Comparison of ENCODE assay signal across 16 cellular contexts in genomic region chr12:12202747-12203146, GRCh38.
DNase-seq lines count a peak whose midpoint lies in the region; ATAC-seq, FAIRE-seq and TF ChIP-seq lines count a peak whose summit lies in the region.
"Had no signal": no experiment of that assay in that cellular context is flagged by ENCODE, and none has a peak within 500 bp of the region (broad histone marks: within the 10 kb centered on the region; RNA-seq: fewer than 3 reads in every experiment).

No MANE protein-coding gene starts in this region.

- H3K9me3 ChIP-seq in OCI-LY3 (ENCODE audit: insufficient read depth, low read length) = 0 out of 2 replicates have a peak, but pooled peaks cover 4% of the 10 kb centered on the region
- 0 out of 2 replicates have a peak, but pooled peaks cover 2% of the 10 kb centered on the region for H3K9me3 ChIP-seq in K562 (replicated peaks; ENCODE audit: control insufficient read depth, insufficient read depth, low read depth, low read length)
- H3K9me3 ChIP-seq: SJCRH30 had no signal

- DNase-seq in K562 (ENCODE audit: extremely low read depth in 1 of 4, low spot score in 3 of 4) (no peak), myocyte (ENCODE audit: low read depth) (peak; percentile 8), type B pancreatic cell (ENCODE audit: extremely low spot score, unreplicated experiment) (no peak), NCI-H1930 (lab: John Stamatoyannopoulos, UW) (no peak)
- DNase-seq in stimulated activated CD4-positive, alpha-beta T cell treated with anti-CD3 and anti-CD28 coated beads, Interleukin-4, amount 100 ng/mL, for 1 hour = no peak
- no peak for DNase-seq in activated CD4-positive, alpha-beta T cell treated with anti-CD3 and anti-CD28 coated beads, Interleukin-2, amount 10 ng/mL, durations not matched to agents 24 days and 14 days
- DNase-seq: C1 segment of cervical spinal cord, EL, Karpas-422, MM.1S, NCI-H1105 treated with DMSO at 0.1 percent for 48 hours, NCI-H187 treated with DMSO at 0.1 percent for 48 hours, NCI-H2171 treated with DMSO at 0.1 percent for 48 hours, SJCRH30 had no signal

- ATAC-seq in K562 = no peak

- in situ Hi-C loops in K562 (cut with MboI) = no loop called here

- no peak overlapping the region for H3K27ac Mint-ChIP-seq in type B pancreatic cell
- no peak overlapping the region for H3K27ac Mint-ChIP-seq in activated CD4-positive, alpha-beta T cell treated with anti-CD3 and anti-CD28 coated beads, Interleukin-2, amount 10 ng/mL, durations not matched to agents 24 days and 14 days

- H3K27me3 Mint-ChIP-seq in type B pancreatic cell = no peaks in the 10 kb centered on the region
- H3K27me3 Mint-ChIP-seq in activated CD4-positive, alpha-beta T cell treated with anti-CD3 and anti-CD28 coated beads, Interleukin-2, amount 10 ng/mL, durations not matched to agents 24 days and 14 days = peaks cover 19% of the 10 kb centered on the region

- H2AFZ ChIP-seq in OCI-LY3 (ENCODE audit: low read depth, low read length) (no peak overlapping the region), K562 (ENCODE audit: low read depth, low read length) (no peak overlapping the region)

- peaks cover 59% of the 10 kb centered on the region for H3K36me3 Mint-ChIP-seq in type B pancreatic cell
- peaks cover 3% of the 10 kb centered on the region for H3K36me3 Mint-ChIP-seq in activated CD4-positive, alpha-beta T cell treated with anti-CD3 and anti-CD28 coated beads, Interleukin-2, amount 10 ng/mL, durations not matched to agents 24 days and 14 days (ENCODE audit: low read depth)

- no peak for TF ChIP-seq EP300 in K562 (IDR thresholded peaks at IDR 0.05; ENCODE audit: low read length)

- WGBS in K562 (ENCODE audit: insufficient coverage, low coverage, missing lambda C conversion rate) = 100% methylated on average over 1 of the region's 1 CpG

- no peak for TF ChIP-seq RAD21 in K562 (CRISPR knock-in tag; conservative IDR thresholded peaks at IDR 0.05 in 1 of 2, IDR thresholded peaks at IDR 0.05 in 1 of 2)

- H4K20me1 ChIP-seq in OCI-LY3 (ENCODE audit: insufficient read depth, low read length) = no peaks in the 10 kb centered on the region
- H4K20me1 ChIP-seq in K562 (replicated peaks; ENCODE audit: control insufficient read depth, insufficient read depth, low read length) = no peaks in the 10 kb centered on the region

- H3K4me3 ChIP-seq in OCI-LY3 (ENCODE audit: low read length) (no peak overlapping the region), K562 (no peak overlapping the region)
- H3K4me3 ChIP-seq: SJCRH30 had no signal

- no peaks in the 10 kb centered on the region for H3K27me3 ChIP-seq in OCI-LY3 (ENCODE audit: low read depth, low read length)
- no peaks in the 10 kb centered on the region for H3K27me3 ChIP-seq in K562 (ENCODE audit: control insufficient read depth in 2 of 2, insufficient read depth in 2 of 2, low read length in 2 of 2)
- H3K27me3 ChIP-seq: SJCRH30 had no signal

- H3K9ac ChIP-seq in OCI-LY3 (ENCODE audit: low read length) (no peak overlapping the region), K562 (ENCODE audit: insufficient read depth in 1 of 2, low read depth in 2 of 2, low read length in 2 of 2) (no peak overlapping the region)

- no peak overlapping the region for H3K4me3 Mint-ChIP-seq in type B pancreatic cell
- no peak overlapping the region for H3K4me3 Mint-ChIP-seq in activated CD4-positive, alpha-beta T cell treated with anti-CD3 and anti-CD28 coated beads, Interleukin-2, amount 10 ng/mL, durations not matched to agents 24 days and 14 days

- FAIRE-seq in K562 (lab: Jason Lieb, UNC) = no peak
- FAIRE-seq: H54 had no signal

- CTCF ChIA-PET in K562 (lab: Yijun Ruan, JAX; ENCODE audit: low intra/inter-chr PET ratio) = no interaction called here

- POLR2A ChIA-PET in K562 (lab: Yijun Ruan, JAX) = interaction anchor here (0.6 to 0.9 kb wide), 2 partner anchors 23 to 116 kb away, joined by 3 to 4 read pairs; no protein-coding TSS in a partner anchor

- intact Hi-C loops in K562 (cut with micrococcal nuclease) = no loop called here
- intact Hi-C loops in activated CD4-positive, alpha-beta T cell treated with anti-CD3 and anti-CD28 coated beads, Interleukin-2, amount 10 ng/mL, durations not matched to agents 24 days and 14 days (cut with micrococcal nuclease) = no loop called here

- H3K4me2 ChIP-seq in OCI-LY3 (ENCODE audit: low read length) (no peak overlapping the region), K562 (ENCODE audit: insufficient read depth, low read length) (no peak overlapping the region)

- no peaks in the 10 kb centered on the region for H3K4me1 Mint-ChIP-seq in type B pancreatic cell (ENCODE audit: unreplicated experiment)
- peaks cover 5% of the 10 kb centered on the region for H3K4me1 Mint-ChIP-seq in activated CD4-positive, alpha-beta T cell treated with anti-CD3 and anti-CD28 coated beads, Interleukin-2, amount 10 ng/mL, durations not matched to agents 24 days and 14 days

- H3K27ac ChIP-seq in OCI-LY3 (ENCODE audit: low read length) = no peak overlapping the region
- no peak overlapping the region for H3K27ac ChIP-seq in K562 (ENCODE audit: extremely low read depth, low read depth, low read length)
- H3K27ac ChIP-seq: SJCRH30 had no signal

- no peaks in the 10 kb centered on the region for H3K9me3 Mint-ChIP-seq in type B pancreatic cell
- H3K9me3 Mint-ChIP-seq in activated CD4-positive, alpha-beta T cell treated with anti-CD3 and anti-CD28 coated beads, Interleukin-2, amount 10 ng/mL, durations not matched to agents 24 days and 14 days = peaks cover 10% of the 10 kb centered on the region

- H3K36me3 ChIP-seq in OCI-LY3 (replicated peaks; ENCODE audit: low read depth, low read length) (peaks cover 10% of the 10 kb centered on the region), K562 (ENCODE audit: control insufficient read depth, insufficient read depth, low read length) (peaks cover 13% of the 10 kb centered on the region)

- TF ChIP-seq CTCF in OCI-LY3 (IDR thresholded peaks at IDR 0.05; ENCODE audit: low read depth, low read length) = peak; percentile 17; the same call in 1 of the 2 replicates
- TF ChIP-seq CTCF in K562 (IDR thresholded peaks at IDR 0.05 in 2 of 3, conservative IDR thresholded peaks at IDR 0.05 in 1 of 3; ENCODE audit: insufficient read depth in 2 of 3, low read depth in 1 of 3, low read length in 3 of 3) = no peak
- TF ChIP-seq CTCF in type B pancreatic cell (conservative IDR thresholded peaks at IDR 0.05) = peak; percentile 40

- no TSS peak for BruUV-seq in K562 (replicated peaks; lab: Mats Ljungman, UMichigan)

- no peaks in the 10 kb centered on the region for H3K9me1 ChIP-seq in K562 (ENCODE audit: control insufficient read depth, insufficient read depth, low read length)

- TF ChIP-seq POLR2A in K562 (conservative IDR thresholded peaks at IDR 0.05) = no peak

- H3K79me2 ChIP-seq in OCI-LY3 (ENCODE audit: low read length) = peaks cover 4% of the 10 kb centered on the region; the same call in 1 of the 2 replicates
- peaks cover 15% of the 10 kb centered on the region for H3K79me2 ChIP-seq in K562 (ENCODE audit: control insufficient read depth, insufficient read depth, low read length)

- peaks cover 25% of the 10 kb centered on the region for H3K4me1 ChIP-seq in OCI-LY3 (ENCODE audit: low read length)
- peaks cover 3 to 7% of the 10 kb centered on the region in 2 experiments; a peak in 3 of 5 replicates for H3K4me1 ChIP-seq in K562 (replicated peaks in 1 of 2; ENCODE audit: control insufficient read depth in 2 of 2, insufficient read depth in 2 of 2, low read length in 2 of 2)
- H3K4me1 ChIP-seq: SJCRH30 had no signal

TF ChIP-seq in K562, 482 proteins besides CTCF, POLR2A, EP300 and RAD21:
- TF ChIP-seq HMBOX1 (IDR thresholded peaks at IDR 0.05) = 0 out of 2 replicates have a peak, but pooled peaks have one; percentile 43
- no peak for TF ChIP-seq MCM3 (IDR thresholded peaks at IDR 0.05)
- no peak for TF ChIP-seq STAT5B (CRISPR knock-in tag; IDR thresholded peaks at IDR 0.05)

Comparison
In these comparisons a context has a peak if more than half of its experiments do, and no peak if none do; other contexts are left out.
1. CTCF ChIP-seq: peak in OCI-LY3 (single experiment) and type B pancreatic cell (single experiment); none in K562 (0 of 3).